In genomic region chr15:98764296-98764695, GRCh38 we compare ENCODE assay signal across 2 cellular contexts.
TF ChIP-seq lines count a peak whose summit lies in the region.

No MANE protein-coding gene starts in this region.

TF ChIP-seq in GM23338, 12 proteins besides CTCF, POLR2A, EP300 and RAD21:
- TF ChIP-seq NANOG (IDR thresholded peaks at IDR 0.05; ENCODE audit: borderline replicate concordance) (no peak), JUNB (IDR thresholded peaks at IDR 0.05; ENCODE audit: unreplicated experiment) (no peak), ZNF114 (CRISPR knock-in tag; IDR thresholded peaks at IDR 0.05) (no peak), EZH2phosphoT487 (IDR thresholded peaks at IDR 0.05; ENCODE audit: unreplicated experiment) (no peak), STAT1 (IDR thresholded peaks at IDR 0.05; ENCODE audit: unreplicated experiment) (no peak), ZNF331 (CRISPR knock-in tag; IDR thresholded peaks at IDR 0.05; ENCODE audit: low read depth) (no peak), CREB1 (CRISPR knock-in tag; IDR thresholded peaks at IDR 0.05; ENCODE audit: low read depth) (no peak), EZH2 (IDR thresholded peaks at IDR 0.05; ENCODE audit: low read depth, unreplicated experiment) (no peak), POLR2AphosphoS5 (IDR thresholded peaks at IDR 0.05; ENCODE audit: low read depth) (no peak)
- TF ChIP-seq, protein P1, sequence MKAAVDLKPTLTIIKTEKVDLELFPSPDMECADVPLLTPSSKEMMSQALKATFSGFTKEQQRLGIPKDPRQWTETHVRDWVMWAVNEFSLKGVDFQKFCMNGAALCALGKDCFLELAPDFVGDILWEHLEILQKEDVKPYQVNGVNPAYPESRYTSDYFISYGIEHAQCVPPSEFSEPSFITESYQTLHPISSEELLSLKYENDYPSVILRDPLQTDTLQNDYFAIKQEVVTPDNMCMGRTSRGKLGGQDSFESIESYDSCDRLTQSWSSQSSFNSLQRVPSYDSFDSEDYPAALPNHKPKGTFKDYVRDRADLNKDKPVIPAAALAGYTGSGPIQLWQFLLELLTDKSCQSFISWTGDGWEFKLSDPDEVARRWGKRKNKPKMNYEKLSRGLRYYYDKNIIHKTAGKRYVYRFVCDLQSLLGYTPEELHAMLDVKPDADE (IDR thresholded peaks at IDR 0.05) = no peak
- TF ChIP-seq, protein P2, sequence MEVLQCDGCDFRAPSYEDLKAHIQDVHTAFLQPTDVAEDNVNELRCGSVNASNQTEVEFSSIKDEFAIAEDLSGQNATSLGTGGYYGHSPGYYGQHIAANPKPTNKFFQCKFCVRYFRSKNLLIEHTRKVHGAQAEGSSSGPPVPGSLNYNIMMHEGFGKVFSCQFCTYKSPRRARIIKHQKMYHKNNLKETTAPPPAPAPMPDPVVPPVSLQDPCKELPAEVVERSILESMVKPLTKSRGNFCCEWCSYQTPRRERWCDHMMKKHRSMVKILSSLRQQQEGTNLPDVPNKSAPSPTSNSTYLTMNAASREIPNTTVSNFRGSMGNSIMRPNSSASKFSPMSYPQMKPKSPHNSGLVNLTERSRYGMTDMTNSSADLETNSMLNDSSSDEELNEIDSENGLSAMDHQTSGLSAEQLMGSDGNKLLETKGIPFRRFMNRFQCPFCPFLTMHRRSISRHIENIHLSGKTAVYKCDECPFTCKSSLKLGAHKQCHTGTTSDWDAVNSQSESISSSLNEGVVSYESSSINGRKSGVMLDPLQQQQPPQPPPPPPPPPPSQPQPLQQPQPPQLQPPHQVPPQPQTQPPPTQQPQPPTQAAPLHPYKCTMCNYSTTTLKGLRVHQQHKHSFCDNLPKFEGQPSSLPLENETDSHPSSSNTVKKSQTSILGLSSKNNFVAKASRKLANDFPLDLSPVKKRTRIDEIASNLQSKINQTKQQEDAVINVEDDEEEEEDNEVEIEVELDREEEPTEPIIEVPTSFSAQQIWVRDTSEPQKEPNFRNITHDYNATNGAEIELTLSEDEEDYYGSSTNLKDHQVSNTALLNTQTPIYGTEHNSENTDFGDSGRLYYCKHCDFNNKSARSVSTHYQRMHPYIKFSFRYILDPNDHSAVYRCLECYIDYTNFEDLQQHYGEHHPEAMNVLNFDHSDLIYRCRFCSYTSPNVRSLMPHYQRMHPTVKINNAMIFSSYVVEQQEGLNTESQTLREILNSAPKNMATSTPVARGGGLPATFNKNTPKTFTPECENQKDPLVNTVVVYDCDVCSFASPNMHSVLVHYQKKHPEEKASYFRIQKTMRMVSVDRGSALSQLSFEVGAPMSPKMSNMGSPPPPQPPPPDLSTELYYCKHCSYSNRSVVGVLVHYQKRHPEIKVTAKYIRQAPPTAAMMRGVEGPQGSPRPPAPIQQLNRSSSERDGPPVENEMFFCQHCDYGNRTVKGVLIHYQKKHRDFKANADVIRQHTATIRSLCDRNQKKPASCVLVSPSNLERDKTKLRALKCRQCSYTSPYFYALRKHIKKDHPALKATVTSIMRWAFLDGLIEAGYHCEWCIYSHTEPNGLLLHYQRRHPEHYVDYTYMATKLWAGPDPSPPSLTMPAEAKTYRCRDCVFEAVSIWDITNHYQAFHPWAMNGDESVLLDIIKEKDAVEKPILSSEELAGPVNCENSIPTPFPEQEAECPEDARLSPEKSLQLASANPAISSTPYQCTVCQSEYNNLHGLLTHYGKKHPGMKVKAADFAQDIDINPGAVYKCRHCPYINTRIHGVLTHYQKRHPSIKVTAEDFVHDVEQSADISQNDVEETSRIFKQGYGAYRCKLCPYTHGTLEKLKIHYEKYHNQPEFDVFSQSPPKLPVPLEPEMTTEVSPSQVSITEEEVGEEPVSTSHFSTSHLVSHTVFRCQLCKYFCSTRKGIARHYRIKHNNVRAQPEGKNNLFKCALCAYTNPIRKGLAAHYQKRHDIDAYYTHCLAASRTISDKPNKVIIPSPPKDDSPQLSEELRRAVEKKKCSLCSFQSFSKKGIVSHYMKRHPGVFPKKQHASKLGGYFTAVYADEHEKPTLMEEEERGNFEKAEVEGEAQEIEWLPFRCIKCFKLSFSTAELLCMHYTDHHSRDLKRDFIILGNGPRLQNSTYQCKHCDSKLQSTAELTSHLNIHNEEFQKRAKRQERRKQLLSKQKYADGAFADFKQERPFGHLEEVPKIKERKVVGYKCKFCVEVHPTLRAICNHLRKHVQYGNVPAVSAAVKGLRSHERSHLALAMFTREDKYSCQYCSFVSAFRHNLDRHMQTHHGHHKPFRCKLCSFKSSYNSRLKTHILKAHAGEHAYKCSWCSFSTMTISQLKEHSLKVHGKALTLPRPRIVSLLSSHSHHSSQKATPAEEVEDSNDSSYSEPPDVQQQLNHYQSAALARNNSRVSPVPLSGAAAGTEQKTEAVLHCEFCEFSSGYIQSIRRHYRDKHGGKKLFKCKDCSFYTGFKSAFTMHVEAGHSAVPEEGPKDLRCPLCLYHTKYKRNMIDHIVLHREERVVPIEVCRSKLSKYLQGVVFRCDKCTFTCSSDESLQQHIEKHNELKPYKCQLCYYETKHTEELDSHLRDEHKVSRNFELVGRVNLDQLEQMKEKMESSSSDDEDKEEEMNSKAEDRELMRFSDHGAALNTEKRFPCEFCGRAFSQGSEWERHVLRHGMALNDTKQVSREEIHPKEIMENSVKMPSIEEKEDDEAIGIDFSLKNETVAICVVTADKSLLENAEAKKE (CRISPR knock-in tag; IDR thresholded peaks at IDR 0.05) = no peak
- TF ChIP-seq, protein P3, sequence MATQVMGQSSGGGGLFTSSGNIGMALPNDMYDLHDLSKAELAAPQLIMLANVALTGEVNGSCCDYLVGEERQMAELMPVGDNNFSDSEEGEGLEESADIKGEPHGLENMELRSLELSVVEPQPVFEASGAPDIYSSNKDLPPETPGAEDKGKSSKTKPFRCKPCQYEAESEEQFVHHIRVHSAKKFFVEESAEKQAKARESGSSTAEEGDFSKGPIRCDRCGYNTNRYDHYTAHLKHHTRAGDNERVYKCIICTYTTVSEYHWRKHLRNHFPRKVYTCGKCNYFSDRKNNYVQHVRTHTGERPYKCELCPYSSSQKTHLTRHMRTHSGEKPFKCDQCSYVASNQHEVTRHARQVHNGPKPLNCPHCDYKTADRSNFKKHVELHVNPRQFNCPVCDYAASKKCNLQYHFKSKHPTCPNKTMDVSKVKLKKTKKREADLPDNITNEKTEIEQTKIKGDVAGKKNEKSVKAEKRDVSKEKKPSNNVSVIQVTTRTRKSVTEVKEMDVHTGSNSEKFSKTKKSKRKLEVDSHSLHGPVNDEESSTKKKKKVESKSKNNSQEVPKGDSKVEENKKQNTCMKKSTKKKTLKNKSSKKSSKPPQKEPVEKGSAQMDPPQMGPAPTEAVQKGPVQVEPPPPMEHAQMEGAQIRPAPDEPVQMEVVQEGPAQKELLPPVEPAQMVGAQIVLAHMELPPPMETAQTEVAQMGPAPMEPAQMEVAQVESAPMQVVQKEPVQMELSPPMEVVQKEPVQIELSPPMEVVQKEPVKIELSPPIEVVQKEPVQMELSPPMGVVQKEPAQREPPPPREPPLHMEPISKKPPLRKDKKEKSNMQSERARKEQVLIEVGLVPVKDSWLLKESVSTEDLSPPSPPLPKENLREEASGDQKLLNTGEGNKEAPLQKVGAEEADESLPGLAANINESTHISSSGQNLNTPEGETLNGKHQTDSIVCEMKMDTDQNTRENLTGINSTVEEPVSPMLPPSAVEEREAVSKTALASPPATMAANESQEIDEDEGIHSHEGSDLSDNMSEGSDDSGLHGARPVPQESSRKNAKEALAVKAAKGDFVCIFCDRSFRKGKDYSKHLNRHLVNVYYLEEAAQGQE (IDR thresholded peaks at IDR 0.05; ENCODE audit: unreplicated experiment) = no peak

TF ChIP-seq in H1, 55 proteins besides CTCF, POLR2A, EP300 and RAD21:
- TF ChIP-seq KDM4A (IDR thresholded peaks at IDR 0.05; ENCODE audit: low read depth, low read length, severe bottlenecking) (no peak), SRF (IDR thresholded peaks at IDR 0.05; ENCODE audit: low read depth, low read length) (peak; percentile 82)
